35 cellular contexts compared by ENCODE assay signal in the genomic region with DNA sequence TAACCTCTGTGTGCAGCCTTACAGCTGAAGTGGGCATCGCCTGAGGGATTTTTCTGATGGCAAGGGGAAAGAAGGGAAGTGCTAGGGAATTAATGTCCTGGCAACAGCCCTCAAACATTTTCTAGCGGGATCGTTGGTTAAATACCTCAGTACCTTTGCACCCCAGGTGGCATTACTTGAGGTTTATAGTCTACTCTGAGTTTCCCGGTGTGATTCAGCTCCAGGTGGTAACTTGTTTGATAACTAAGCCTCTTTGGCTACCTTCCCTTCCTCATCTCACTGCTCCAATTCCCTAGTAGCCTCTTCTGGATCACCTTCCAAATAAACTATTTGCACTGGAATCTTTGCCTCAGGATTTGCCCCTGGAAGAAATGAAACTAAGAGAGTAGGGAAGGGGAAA.
"Had no signal": no experiment of that assay in that cellular context is flagged by ENCODE, and none has a peak within 500 bp of the region (broad histone marks: within the 10 kb centered on the region; RNA-seq: fewer than 3 reads in every experiment).

No MANE protein-coding gene starts in this region.

- H3K4me3 ChIP-seq: ascending aorta, cardiac muscle cell, Peyer's patch had no signal

- H3K27me3 ChIP-seq: ascending aorta, cardiac muscle cell, Peyer's patch had no signal

- ATAC-seq: activated CD8-positive, alpha-beta T cell treated with anti-CD3 and anti-CD28 coated beads for 36 hours; PC-3; Right ventricle myocardium inferior; SK-N-SH treated with all-trans-retinoic acid at 6 μM for 48 hours had no signal

- H3K36me3 ChIP-seq: ascending aorta, cardiac muscle cell, Peyer's patch had no signal

- H3K4me1 ChIP-seq: ascending aorta had no signal

- H3K27ac ChIP-seq: ascending aorta, cardiac muscle cell, Peyer's patch, RWPE1, VCaP had no signal

- DNase-seq: activated CD4-positive, alpha-beta T cell treated with anti-CD3 and anti-CD28 coated beads for 1 hour; activated CD4-positive, alpha-beta T cell treated with anti-CD3 and anti-CD28 coated beads for 48 hours; activated CD4-positive, alpha-beta T cell treated with anti-CD3 and anti-CD28 coated beads, Interleukin-2, amount 50 U/mL, for 4 hours; activated CD4-positive, CD25-positive, alpha-beta regulatory T cell; activated CD8-positive, alpha-beta T cell treated with anti-CD3 and anti-CD28 coated beads for 36 hours; activated gamma-delta T cell; activated naive CD4-positive, alpha-beta T cell treated with Interleukin-2 at 50 U/mL for 16 hours; activated naive CD8-positive, alpha-beta T cell treated with anti-CD3 and anti-CD28 coated beads, Interleukin-2, amount 10 ng/mL, durations not matched to agents 7 days and 5 days; activated T-cell treated with anti-CD3 and anti-CD28 coated beads, Interleukin-2, amount 50 U/mL, for 1 hour; amygdala; Karpas-422; KBM-7; MM.1S; MV-4-11; NCI-H1092 treated with DMSO at 0.1 percent for 48 hours; NCI-H1417; NCI-H146; NCI-H187; NCI-H2029 treated with DMSO at 0.1 percent for 48 hours; NCI-H345; NCI-H524 treated with DMSO at 0.1 percent for 48 hours; NCI-H748 treated with DMSO at 0.1 percent for 48 hours; NK-92 treated with Interleukin-12 subunit alpha and Interleukin-12 subunit beta, amount 100 ng/mL, for 24 hours; PC-3; Peyer's patch; SIG-M5; T-helper 1 cell; T-helper 2 cell; T-helper 9 cell had no signal

- H3K9me3 ChIP-seq: ascending aorta, Peyer's patch had no signal
